ENCODE assay signal across 8 cellular contexts in genomic region chr10:96511044-96511945, GRCh38. TPM values are rescaled to one million over a fixed set of nuclear protein-coding genes. Genes with fewer than 3 reads are reported as not detected.
DNase-seq lines count a peak whose midpoint lies in the region; ATAC-seq and TF ChIP-seq lines count a peak whose summit lies in the region.

No MANE protein-coding gene starts in this region.

- H3K4me3 ChIP-seq in GM23338 (peak overlapping the region; percentile 77; the same call in 1 of the 2 replicates), neural progenitor cell (no peak overlapping the region)

- H3K36me3 ChIP-seq in GM23338 (ENCODE audit: insufficient read depth) (no peaks in the 10 kb centered on the region), neural progenitor cell (no peaks in the 10 kb centered on the region)

- no peak overlapping the region for H3K27ac Mint-ChIP-seq in GM23338
- H3K27ac Mint-ChIP-seq in neural progenitor cell: no peak overlapping the region

- H3K4me1 Mint-ChIP-seq in GM23338 (peaks cover 45% of the 10 kb centered on the region), neural progenitor cell (peaks cover 45% of the 10 kb centered on the region)

- H2AFZ ChIP-seq in GM23338 (no peak overlapping the region), neural progenitor cell (replicated peaks) (no peak overlapping the region)

- H3K4me1 ChIP-seq in GM23338 (ENCODE audit: insufficient read depth) (peaks cover 32% of the 10 kb centered on the region), neural progenitor cell (peaks cover 16% of the 10 kb centered on the region)

- peak; percentile 17 for ATAC-seq in GM23338
- ATAC-seq in HG03460 (IDR thresholded peaks at IDR 0.05; ENCODE audit: unreplicated experiment): no peak
- no peak for ATAC-seq in GM21619 (IDR thresholded peaks at IDR 0.05; ENCODE audit: unreplicated experiment)

- H3K9me2 ChIP-seq in GM23338 (ENCODE audit: insufficient read depth): 0 out of 2 replicates have a peak, but pooled peaks cover 4% of the 10 kb centered on the region

- H3K27ac ChIP-seq in GM23338 (ENCODE audit: low read depth): no peak overlapping the region
- no peak overlapping the region for H3K27ac ChIP-seq in neural progenitor cell

- H3K9ac ChIP-seq in neural progenitor cell: no peak overlapping the region

- H3K27me3 Mint-ChIP-seq in GM23338 (ENCODE audit: insufficient read depth, low read depth, poor library complexity): peaks cover 37% of the 10 kb centered on the region
- H3K27me3 Mint-ChIP-seq in neural progenitor cell (ENCODE audit: insufficient read depth, low read depth): peaks cover 25% of the 10 kb centered on the region

- H3K9me3 Mint-ChIP-seq in GM23338 (no peaks in the 10 kb centered on the region; the same call in 2 of the 3 replicates), neural progenitor cell (no peaks in the 10 kb centered on the region)

- H4K20me1 ChIP-seq in GM23338 (replicated peaks; ENCODE audit: insufficient read depth) (peaks cover 12% of the 10 kb centered on the region), neural progenitor cell (ENCODE audit: low read depth) (peaks cover 9% of the 10 kb centered on the region)

- no peaks in the 10 kb centered on the region for H3K9me3 ChIP-seq in neural progenitor cell (ENCODE audit: low read depth)

- H3K79me2 ChIP-seq in GM23338 (replicated peaks; ENCODE audit: insufficient read depth): no peaks in the 10 kb centered on the region
- H3K79me2 ChIP-seq in neural progenitor cell (ENCODE audit: low read depth): no peaks in the 10 kb centered on the region

- H3K27me3 ChIP-seq in GM23338 (ENCODE audit: insufficient read depth) (peaks cover 55% of the 10 kb centered on the region), neural progenitor cell (peaks cover 37% of the 10 kb centered on the region)

- H3K36me3 Mint-ChIP-seq in GM23338 (ENCODE audit: low read depth) (no peaks in the 10 kb centered on the region; the same call in 2 of the 3 replicates), neural progenitor cell (no peaks in the 10 kb centered on the region)

- H3F3A ChIP-seq in GM23338 (replicated peaks; ENCODE audit: low read depth) (no peaks in the 10 kb centered on the region), neural progenitor cell (ENCODE audit: low read depth) (peaks cover 47% of the 10 kb centered on the region)

- H3K4me2 ChIP-seq in GM23338: peak overlapping the region; percentile 94
- peak overlapping the region; percentile 6 for H3K4me2 ChIP-seq in neural progenitor cell

- DNase-seq in DMS79 treated with DMSO at 0.1 percent for 48 hours (lab: John Stamatoyannopoulos, UW) (peak; percentile 21), DMS79 (lab: John Stamatoyannopoulos, UW) (no peak), GM23338 (ENCODE audit: low spot score) (peak; percentile 89), RPMI8226 (peak; percentile 59), erythroblast (lab: John Stamatoyannopoulos, UW) (peak; percentile 37 to 64), neural progenitor cell (ENCODE audit: low spot score) (peak; percentile 79)

- peak overlapping the region; percentile 84; the same call in 2 of the 3 replicates for H3K4me3 Mint-ChIP-seq in GM23338
- peak overlapping the region; percentile 88 for H3K4me3 Mint-ChIP-seq in neural progenitor cell

- TF ChIP-seq CTCF in GM23338 (conservative IDR thresholded peaks at IDR 0.05; ENCODE audit: low read depth in 2 of 2) (peak; percentile 75 to 93), neural progenitor cell (IDR thresholded peaks at IDR 0.05) (peak; percentile 72)

- TF ChIP-seq POLR2A in erythroblast (IDR thresholded peaks at IDR 0.05; ENCODE audit: low read length): no peak

TF ChIP-seq in GM23338, 12 proteins besides CTCF, POLR2A, EP300 and RAD21 (continues in another document):
- TF ChIP-seq ZNF462 (CRISPR knock-in tag; IDR thresholded peaks at IDR 0.05) (no peak), ZNF114 (CRISPR knock-in tag; IDR thresholded peaks at IDR 0.05) (no peak), JUNB (IDR thresholded peaks at IDR 0.05; ENCODE audit: unreplicated experiment) (no peak), STAT1 (IDR thresholded peaks at IDR 0.05; ENCODE audit: unreplicated experiment) (no peak), ZNF331 (CRISPR knock-in tag; IDR thresholded peaks at IDR 0.05; ENCODE audit: low read depth) (no peak), EZH2phosphoT487 (IDR thresholded peaks at IDR 0.05; ENCODE audit: unreplicated experiment) (no peak), ETS1 (IDR thresholded peaks at IDR 0.05) (no peak), EZH2 (IDR thresholded peaks at IDR 0.05; ENCODE audit: low read depth, unreplicated experiment) (no peak), CREB1 (CRISPR knock-in tag; IDR thresholded peaks at IDR 0.05; ENCODE audit: low read depth) (no peak)

RNA-seq across cellular contexts. Expression of gene TLL2, which starts 2.4 kb away (rescaled TPM):
- 1.4 and 2.6 TPM in 2 replicates for total RNA-seq in GM23338 (2014; rRNA removed; shearing (Covaris generic))
- polyA plus RNA-seq in GM23338 (2016; fragmentation: Nextera tagmentation; extraction: Ambion mirVana): 2.8 and 3.0 TPM in 2 replicates
- 0.22 and 1.3 TPM in 2 replicates for total RNA-seq in neural progenitor cell (ENCODE audit: low replicate concordance)
